10 cellular contexts compared by ENCODE assay signal in the genomic region with DNA sequence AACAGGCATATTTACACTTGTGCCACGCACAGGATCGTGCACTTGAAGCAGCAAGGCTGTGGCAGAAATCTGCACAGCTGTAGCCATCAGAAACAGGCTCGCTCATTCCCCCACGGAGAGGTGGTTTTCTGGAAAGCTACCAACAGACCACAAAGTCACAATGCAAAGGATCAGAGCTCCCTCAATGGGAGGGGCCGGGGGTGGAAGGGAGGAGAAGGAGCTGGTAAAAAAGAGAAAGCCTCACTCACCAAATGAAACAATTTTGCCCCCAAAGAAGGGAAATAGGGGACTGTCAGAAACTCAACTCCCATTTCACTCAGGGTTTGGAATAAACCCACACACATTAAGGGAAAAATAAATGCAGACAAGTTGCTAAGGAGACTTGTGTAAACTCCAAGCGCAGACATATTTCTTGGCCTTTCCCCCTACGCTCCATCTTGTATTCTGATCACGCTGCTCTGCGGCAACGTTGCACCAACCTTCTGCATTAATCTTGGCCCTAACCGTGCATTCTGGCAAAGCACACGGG. TPM values are rescaled to one million over a fixed set of nuclear protein-coding genes. Genes with fewer than 3 reads are reported as not detected.
DNase-seq lines count a peak whose midpoint lies in the region; TF ChIP-seq lines count a peak whose summit lies in the region.
"Had no signal": no experiment of that assay in that cellular context is flagged by ENCODE, and none has a peak within 500 bp of the region (broad histone marks: within the 10 kb centered on the region; RNA-seq: fewer than 3 reads in every experiment).

No MANE protein-coding gene starts in this region.

- WGBS in esophagus muscularis mucosa: 19% methylated on average over 12 of the region's 12 CpGs

- H3K9me3 ChIP-seq in esophagus muscularis mucosa: no peaks in the 10 kb centered on the region

- peaks cover 3% of the 10 kb centered on the region for H3K36me3 Mint-ChIP-seq in nephron (ENCODE audit: low read depth)

- H3K4me1 ChIP-seq in esophagus muscularis mucosa: peaks cover 0 to 73% (median 65%) of the 10 kb centered on the region in 4 donors

- peaks cover 4% of the 10 kb centered on the region for H3K27me3 Mint-ChIP-seq in nephron (ENCODE audit: low read depth)

- H3K27ac ChIP-seq in esophagus muscularis mucosa (replicated peaks in 1 of 4): peak overlapping the region; percentile 86 to 88 (median 87)

- H3K36me3 ChIP-seq in esophagus muscularis mucosa: no peaks in the 10 kb centered on the region

- TF ChIP-seq EP300 in esophagus muscularis mucosa (IDR thresholded peaks at IDR 0.05): no peak

- H3K27ac Mint-ChIP-seq in nephron: peak overlapping the region; percentile 95 to 97 (median 97)

- CTCF ChIA-PET in AG04449 (lab: Yijun Ruan, JAX): interaction anchor here (1.0 to 1.3 kb wide), 3 partner anchors 13 to 54 kb away, joined by 3 to 4 read pairs (median 4); no protein-coding TSS in a partner anchor

- H3K9me3 Mint-ChIP-seq in nephron: no peaks in the 10 kb centered on the region

- DNase-seq in AG04449 (ENCODE audit: low read depth, low spot score): no peak
- DNase-seq in NCI-H345 (lab: John Stamatoyannopoulos, UW): peak; percentile 70
- DNase-seq in esophagus muscularis mucosa (ENCODE audit: extremely low spot score): no peak
- no peak for DNase-seq in DMS114 treated with DMSO at 0.1 percent for 48 hours (lab: John Stamatoyannopoulos, UW; ENCODE audit: unreplicated experiment)
- DNase-seq in NCI-H2081 treated with DMSO at 0.1 percent for 48 hours (lab: John Stamatoyannopoulos, UW): no peak
- no peak for DNase-seq in NCI-H1930 (lab: John Stamatoyannopoulos, UW)
- DNase-seq in activated CD8-positive, alpha-beta memory T cell treated with anti-CD3 and anti-CD28 coated beads, Interleukin-2, amount 50 U/mL, for 4 hours: no peak
- DNase-seq: Calu3 had no signal

- no peak for TF ChIP-seq POLR2A in esophagus muscularis mucosa (IDR thresholded peaks at IDR 0.05; ENCODE audit: low read depth)

- H3K4me1 Mint-ChIP-seq in nephron: peaks cover 74% of the 10 kb centered on the region

- TF ChIP-seq CTCF in AG04449 (IDR thresholded peaks at IDR 0.05; ENCODE audit: insufficient read depth, low read length, missing control alignments) (no peak), esophagus muscularis mucosa (IDR thresholded peaks at IDR 0.05) (no peak), nephron (IDR thresholded peaks at IDR 0.05; ENCODE audit: unreplicated experiment in 3 of 3) (no peak)

- peak overlapping the region; percentile 25 for H3K4me3 ChIP-seq in AG04449 (ENCODE audit: low read depth, low read length)
- peak overlapping the region; percentile 43 to 57 (median 53) for H3K4me3 ChIP-seq in esophagus muscularis mucosa

- H3K4me3 Mint-ChIP-seq in nephron: peak overlapping the region; percentile 14 to 74 (median 71)

- H3K27me3 ChIP-seq in esophagus muscularis mucosa: no peaks in the 10 kb centered on the region

- POLR2A ChIA-PET in AG04449 (lab: Yijun Ruan, JAX): interaction anchor here (0.7 to 1.1 kb wide), 3 partner anchors 8 to 60 kb away, joined by 3 read pairs; no protein-coding TSS in a partner anchor

- intact Hi-C loops in esophagus muscularis mucosa (cut with DNase I): loop anchor here (5.0 kb wide), 1 partner anchor 57 kb away; no protein-coding TSS in a partner anchor

RNA-seq across cellular contexts. Expression of a gene that starts 43.2 kb away (rescaled TPM):
- 1 to 10 TPM in 2 of 4 donors, under 1 TPM in 1, not detected in 1; 0.99 to 3.3 (median 1.3) TPM for total RNA-seq in esophagus muscularis mucosa
- total RNA-seq: Calu3, mononuclear cell had no signal
